7 cellular contexts compared by ENCODE assay signal in the genomic region with DNA sequence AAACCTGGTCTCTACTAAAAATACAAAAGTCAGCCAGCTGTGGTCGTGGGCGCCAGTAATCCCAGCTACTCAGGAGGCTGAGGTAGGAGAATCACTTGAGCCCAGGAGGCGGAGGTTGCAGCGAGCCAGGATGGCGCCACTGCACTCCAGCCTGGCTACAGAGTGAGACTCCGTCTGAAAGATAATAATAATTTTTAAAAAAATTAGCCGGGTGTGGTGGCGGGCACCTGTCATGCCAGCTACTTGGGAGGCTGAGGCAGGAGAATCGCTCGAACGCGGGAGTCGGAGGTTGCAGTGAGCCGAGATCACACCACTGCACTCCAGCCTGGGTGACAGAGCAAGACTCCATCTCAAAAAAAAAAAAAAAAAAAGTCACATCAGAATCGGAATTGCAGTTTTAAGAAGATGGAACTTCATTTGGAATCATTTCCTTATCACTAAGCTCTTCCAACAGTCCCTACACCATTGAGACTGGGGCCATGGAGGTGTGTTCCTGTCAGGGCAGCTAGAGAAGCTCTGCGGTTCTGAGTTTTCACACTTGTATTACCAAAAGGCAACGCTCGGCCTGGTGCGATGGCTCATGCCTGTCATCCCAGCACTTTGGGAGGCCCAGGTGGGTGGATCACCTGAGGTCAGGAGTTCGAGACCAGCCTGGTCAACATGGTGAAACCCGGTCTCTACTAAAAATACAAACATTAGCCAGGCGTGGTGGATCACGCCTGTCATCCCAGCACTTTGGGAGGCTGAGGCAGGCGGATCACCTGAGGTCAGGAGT. TPM values are rescaled to one million over a fixed set of nuclear protein-coding genes. Genes with fewer than 3 reads are reported as not detected.
"Had no signal": no experiment of that assay in that cellular context is flagged by ENCODE, and none has a peak within 500 bp of the region (broad histone marks: within the 10 kb centered on the region; RNA-seq: fewer than 3 reads in every experiment).

No MANE protein-coding gene starts in this region.

RNA-seq across cellular contexts. Expression of gene CRLF2, which starts 55.6 kb away (rescaled TPM):
- total RNA-seq: LHCN-M2, MCF 10A, PC-3, Peyer's patch, Right ventricle myocardium superior, SJSA1 had no signal
- polyA plus RNA-seq: SK-N-SH had no signal
